9 cellular contexts compared by ENCODE assay signal in genomic region chr9:4048441-4048840, GRCh38.
DNase-seq lines count a peak whose midpoint lies in the region; ATAC-seq and TF ChIP-seq lines count a peak whose summit lies in the region.
"Had no signal": no experiment of that assay in that cellular context is flagged by ENCODE, and none has a peak within 500 bp of the region (broad histone marks: within the 10 kb centered on the region; RNA-seq: fewer than 3 reads in every experiment).

No MANE protein-coding gene starts in this region.

- TF ChIP-seq CTCF in heart left ventricle (IDR thresholded peaks at IDR 0.05), result peak in 8 of 12 donors; percentile 14 to 44 (median 28)
- peak; percentile 35 for TF ChIP-seq CTCF in upper lobe of right lung (IDR thresholded peaks at IDR 0.05)

- intact Hi-C loops in Right ventricle myocardium superior (cut with DNase I) (no loop called here), right cardiac atrium (cut with DNase I) (no loop called here), heart left ventricle (cut with DNase I) (loop anchor here in 2 of 10 donors (2.0 to 5.0 kb wide), 2 partner anchors 20 to 316 kb away; no protein-coding TSS in a partner anchor), upper lobe of right lung (cut with DNase I) (no loop called here)

- H3K9me3 ChIP-seq in right cardiac atrium (ENCODE audit: control insufficient read depth, low read length) (no peaks in the 10 kb centered on the region), SJCRH30 (replicated peaks) (no peaks in the 10 kb centered on the region), heart left ventricle (no peaks in the 10 kb centered on the region), upper lobe of right lung (no peaks in the 10 kb centered on the region)

- DNase-seq in Right ventricle myocardium superior (no peak), right cardiac atrium (no peak), SJCRH30 (peak; percentile 10 to 52), heart left ventricle (no peak), upper lobe of right lung (no peak), GM19240 (ENCODE audit: insufficient read length, low spot score) (no peak)
- DNase-seq: left cardiac atrium had no signal

- WGBS in right cardiac atrium, result 71% methylated on average over 2 of the region's 2 CpGs
- WGBS in heart left ventricle, 4 donors, result 68 to 77% (median 72%) methylated on average over 2 of the region's 2 CpGs

- H3K27ac ChIP-seq in right cardiac atrium (ENCODE audit: low read length) (no peak overlapping the region), SJCRH30 (peak overlapping the region; percentile 23; the same call in 1 of the 2 replicates), heart left ventricle (no peak overlapping the region), upper lobe of right lung (no peak overlapping the region)

- no peaks in the 10 kb centered on the region for H3K4me1 ChIP-seq in right cardiac atrium (ENCODE audit: control insufficient read depth, insufficient read depth, low read length)
- peaks cover 16% of the 10 kb centered on the region for H3K4me1 ChIP-seq in SJCRH30
- H3K4me1 ChIP-seq in heart left ventricle, result peaks cover 0 to 2% (median 0%) of the 10 kb centered on the region in 12 donors
- no peaks in the 10 kb centered on the region for H3K4me1 ChIP-seq in upper lobe of right lung

- H3K36me3 ChIP-seq in SJCRH30, result no peaks in the 10 kb centered on the region
- H3K36me3 ChIP-seq in heart left ventricle, result no peaks in the 10 kb centered on the region
- H3K36me3 ChIP-seq in upper lobe of right lung, result no peaks in the 10 kb centered on the region

- TF ChIP-seq POLR2A in heart left ventricle (IDR thresholded peaks at IDR 0.05), result no peak

- H3K4me3 ChIP-seq in right cardiac atrium (ENCODE audit: low read length) (no peak overlapping the region), SJCRH30 (no peak overlapping the region), heart left ventricle (no peak overlapping the region), upper lobe of right lung (no peak overlapping the region)

- ATAC-seq in Right ventricle myocardium superior (ENCODE audit: poor library complexity) (peak; percentile 55), right cardiac atrium (no peak), heart left ventricle (no peak), upper lobe of right lung (no peak), GM18909 (IDR thresholded peaks at IDR 0.05; ENCODE audit: poor library complexity, unreplicated experiment) (no peak), GM21528 (IDR thresholded peaks at IDR 0.05; ENCODE audit: low FRiP score, unreplicated experiment) (no peak)

- H3K27me3 ChIP-seq in right cardiac atrium (ENCODE audit: control insufficient read depth, insufficient read depth), result no peaks in the 10 kb centered on the region
- H3K27me3 ChIP-seq in SJCRH30, result no peaks in the 10 kb centered on the region
- H3K27me3 ChIP-seq in heart left ventricle, result no peaks in the 10 kb centered on the region
- no peaks in the 10 kb centered on the region for H3K27me3 ChIP-seq in upper lobe of right lung

Comparison
In these comparisons a context has a peak if more than half of its experiments do, and no peak if none do; other contexts are left out.
1. DNase-seq: peak in SJCRH30 (2 of 2); none in Right ventricle myocardium superior (single experiment), right cardiac atrium (0 of 3), heart left ventricle (0 of 5), upper lobe of right lung (single experiment) and GM19240 (single experiment).